Comparison of ENCODE assay signal across 11 cellular contexts in the genomic region with DNA sequence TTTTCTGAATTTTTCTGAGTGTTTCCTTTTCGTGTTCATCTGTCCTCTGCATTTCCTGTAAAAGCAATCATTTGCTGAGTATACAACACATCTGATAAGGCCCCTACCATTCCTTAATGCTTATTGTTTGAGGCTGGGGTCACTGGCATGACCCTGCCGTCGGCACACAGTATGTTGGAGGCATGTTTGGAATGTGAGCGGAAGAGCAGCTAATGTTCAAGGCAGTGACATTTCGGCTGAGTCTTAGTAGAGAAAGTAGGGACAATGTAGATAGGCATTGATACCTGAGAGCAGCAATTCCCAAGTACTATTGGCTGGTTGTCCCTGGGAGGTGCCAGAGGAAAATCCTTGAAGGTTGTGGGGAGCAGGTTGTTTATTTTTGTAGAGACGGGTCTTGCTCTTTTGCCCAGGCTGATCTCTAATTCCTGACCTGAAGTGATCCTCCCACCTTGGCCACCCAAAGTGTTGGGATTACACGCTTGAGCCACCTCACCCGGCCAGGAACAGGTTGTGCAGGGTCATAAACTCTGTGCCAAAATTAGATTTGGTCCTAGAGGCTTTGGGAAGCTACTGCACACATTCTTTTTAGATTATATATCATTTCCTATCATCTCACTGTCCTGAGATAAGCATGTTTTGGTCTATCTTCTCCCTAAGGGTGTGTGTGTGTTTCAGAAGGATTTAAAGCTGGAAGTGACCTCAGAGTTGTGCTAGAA. TPM values are rescaled to one million over a fixed set of nuclear protein-coding genes. Genes with fewer than 3 reads are reported as not detected.
DNase-seq lines count a peak whose midpoint lies in the region; ATAC-seq and TF ChIP-seq lines count a peak whose summit lies in the region.
"Had no signal": no experiment of that assay in that cellular context is flagged by ENCODE, and none has a peak within 500 bp of the region (broad histone marks: within the 10 kb centered on the region; RNA-seq: fewer than 3 reads in every experiment).

No MANE protein-coding gene starts in this region.

- intact Hi-C loops in CD4-positive, alpha-beta T cell (cut with DNase I, micrococcal nuclease) = no loop called here
- intact Hi-C loops in mucosa of descending colon (cut with DNase I, micrococcal nuclease) = no loop called here

- H3K4me3 ChIP-seq in epithelial cell of esophagus (ENCODE audit: low read length) (no peak overlapping the region), mucosa of descending colon (no peak overlapping the region)

- no peak for DNase-seq in CD4-positive, alpha-beta T cell
- DNase-seq in NCI-H82 treated with DMSO at 0.1 percent for 48 hours (lab: John Stamatoyannopoulos, UW; ENCODE audit: unreplicated experiment) (peak; percentile 58), epithelial cell of esophagus (ENCODE audit: low read depth) (no peak), mucosa of descending colon (no peak), DMS153 treated with DMSO at 0.1 percent for 48 hours (lab: John Stamatoyannopoulos, UW; ENCODE audit: unreplicated experiment) (no peak), NCI-H1105 (lab: John Stamatoyannopoulos, UW) (no peak)
- DNase-seq: activated naive CD8-positive, alpha-beta T cell treated with anti-CD3 and anti-CD28 coated beads for 36 hours; NCI-H2107; stimulated activated CD4-positive, alpha-beta T cell treated with anti-CD3 and anti-CD28 coated beads, Interleukin-2, amount 100 ng/mL, for 48 hours had no signal

- H3K9me3 Mint-ChIP-seq in CD4-positive, alpha-beta T cell = no peaks in the 10 kb centered on the region
- H3K9me3 Mint-ChIP-seq: activated naive CD8-positive, alpha-beta T cell treated with anti-CD3 and anti-CD28 coated beads for 36 hours had no signal

- POLR2A ChIA-PET in CD4-positive, alpha-beta T cell (lab: Charles Lee) = no interaction called here

- no peaks in the 10 kb centered on the region for H3K36me3 ChIP-seq in mucosa of descending colon (ENCODE audit: low read depth)

- no peaks in the 10 kb centered on the region for H3K27me3 ChIP-seq in CD4-positive, alpha-beta T cell (ENCODE audit: control insufficient read depth, insufficient read depth, low read length)

- no peaks in the 10 kb centered on the region for H3K9me3 ChIP-seq in CD4-positive, alpha-beta T cell (ENCODE audit: control insufficient read depth, low read length)
- H3K9me3 ChIP-seq in mucosa of descending colon = no peaks in the 10 kb centered on the region

- H3K36me3 Mint-ChIP-seq in CD4-positive, alpha-beta T cell (ENCODE audit: low read depth) = peaks cover 34% of the 10 kb centered on the region

- no peak for TF ChIP-seq CTCF in CD4-positive, alpha-beta T cell (IDR thresholded peaks at IDR 0.05)
- peak; percentile 7 for TF ChIP-seq CTCF in epithelial cell of esophagus (IDR thresholded peaks at IDR 0.05; ENCODE audit: insufficient read depth, low read depth, low read length, missing control alignments)
- no peak for TF ChIP-seq CTCF in mucosa of descending colon (IDR thresholded peaks at IDR 0.05)

- ATAC-seq in CD4-positive, alpha-beta T cell (ENCODE audit: poor library complexity) = no peak
- ATAC-seq in mucosa of descending colon (peak; percentile 36), GM21526 (IDR thresholded peaks at IDR 0.05; ENCODE audit: low FRiP score, unreplicated experiment) (no peak), GM19397 (IDR thresholded peaks at IDR 0.05; ENCODE audit: unreplicated experiment) (no peak)

- H3K27me3 Mint-ChIP-seq in CD4-positive, alpha-beta T cell = no peaks in the 10 kb centered on the region
- H3K27me3 Mint-ChIP-seq: activated naive CD8-positive, alpha-beta T cell treated with anti-CD3 and anti-CD28 coated beads for 36 hours had no signal

- H3K4me1 ChIP-seq in mucosa of descending colon (ENCODE audit: low read depth) = no peaks in the 10 kb centered on the region

- H3K4me1 Mint-ChIP-seq in CD4-positive, alpha-beta T cell (ENCODE audit: low read depth) = peaks cover 37% of the 10 kb centered on the region

- H3K27ac ChIP-seq in CD4-positive, alpha-beta T cell (ENCODE audit: low read depth, low read length) = no peak overlapping the region

- no peak overlapping the region for H3K4me3 Mint-ChIP-seq in CD4-positive, alpha-beta T cell
- H3K4me3 Mint-ChIP-seq: activated naive CD8-positive, alpha-beta T cell treated with anti-CD3 and anti-CD28 coated beads for 36 hours had no signal

- peak overlapping the region; percentile 61 for H3K27ac Mint-ChIP-seq in CD4-positive, alpha-beta T cell

- CTCF ChIA-PET in CD4-positive, alpha-beta T cell (lab: Charles Lee) = no interaction called here

RNA-seq across cellular contexts. Expression of a gene that starts 13.5 kb away (rescaled TPM):
- 10 to 100 TPM; 27.3 to 35.7 TPM for total RNA-seq in CD4-positive, alpha-beta T cell
- 10 to 100 TPM; 36.7 to 48.2 (median 43.6) TPM for total RNA-seq in mucosa of descending colon
